ENCODE assay signal across 1 cellular context in the genomic region with DNA sequence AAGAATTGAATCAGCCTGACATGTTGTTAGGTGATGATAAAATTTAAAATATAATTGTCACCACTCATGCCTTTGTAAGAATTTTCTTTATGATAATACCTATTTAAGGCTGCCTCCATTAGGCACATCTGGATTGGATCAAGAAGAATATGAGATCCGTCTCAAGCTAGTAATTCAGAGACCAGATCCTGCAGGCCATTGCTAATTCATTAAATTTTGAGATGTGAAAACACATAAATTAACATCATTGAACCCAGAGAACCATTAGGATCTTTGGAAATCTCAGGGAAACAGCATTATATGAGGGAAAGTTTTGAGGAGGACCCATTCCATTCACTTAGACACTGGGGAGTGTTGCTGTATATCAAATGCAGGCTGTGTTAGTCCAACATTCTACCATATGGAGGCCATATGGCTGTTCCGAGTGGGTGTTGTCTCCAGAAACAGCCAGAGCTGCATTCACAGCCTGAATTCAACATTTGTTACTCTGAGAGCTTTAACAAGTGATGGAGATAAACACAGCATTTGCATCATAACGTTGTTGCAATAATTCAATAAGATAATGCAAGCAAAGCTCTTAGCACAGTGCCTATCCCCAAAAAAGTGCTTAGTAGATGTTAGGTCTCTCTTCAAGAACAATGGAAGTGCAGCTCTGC.
TF ChIP-seq lines count a peak whose summit lies in the region.

No MANE protein-coding gene starts in this region.

TF ChIP-seq in SK-N-SH, 30 proteins besides CTCF, POLR2A, EP300 and RAD21 (continued from another document):
- TF ChIP-seq SIN3A (IDR thresholded peaks at IDR 0.05; ENCODE audit: borderline replicate concordance, low read depth, low read length) (no peak), FOXJ3 (CRISPR knock-in tag; IDR thresholded peaks at IDR 0.05) (peak; percentile 76), MEF2A (IDR thresholded peaks at IDR 0.05; ENCODE audit: borderline replicate concordance, low read depth) (no peak), SMC3 (IDR thresholded peaks at IDR 0.05; ENCODE audit: low read depth, low read length) (no peak), TCF12 (IDR thresholded peaks at IDR 0.05) (peak; percentile 40; the same call in 1 of the 2 replicates)
- TF ChIP-seq, protein P1, sequence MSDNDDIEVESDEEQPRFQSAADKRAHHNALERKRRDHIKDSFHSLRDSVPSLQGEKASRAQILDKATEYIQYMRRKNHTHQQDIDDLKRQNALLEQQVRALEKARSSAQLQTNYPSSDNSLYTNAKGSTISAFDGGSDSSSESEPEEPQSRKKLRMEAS (IDR thresholded peaks at IDR 0.05; ENCODE audit: low read depth): no peak
